ENCODE assay signal across 1 cellular context in genomic region chr1:99645699-99646531, GRCh38.
TF ChIP-seq lines count a peak whose summit lies in the region.

Gene PALMD, plus strand, starts transcription at chr1:99646113. Its CDS starts 205 bp downstream, at chr1:99646318.

TF ChIP-seq in K562, 482 proteins besides CTCF, POLR2A, EP300 and RAD21 (continued from another document and continues in another):
- TF ChIP-seq LCOR (CRISPR knock-in tag; IDR thresholded peaks at IDR 0.05) = no peak
- TF ChIP-seq CXXC5 (CRISPR knock-in tag; IDR thresholded peaks at IDR 0.05) = peak; percentile 37; the same call in 1 of the 2 replicates
- no peak; the same call in 1 of the 2 replicates for TF ChIP-seq ETV1 (tag; conservative IDR thresholded peaks at IDR 0.05; ENCODE audit: low read depth)
- no peak for TF ChIP-seq PTTG1 (tag; IDR thresholded peaks at IDR 0.05; ENCODE audit: low read depth)
- no peak for TF ChIP-seq CUX1 (CRISPR knock-in tag; IDR thresholded peaks at IDR 0.05)
- TF ChIP-seq ID3 (CRISPR knock-in tag; IDR thresholded peaks at IDR 0.05) = no peak
- 0 out of 2 replicates have a peak, but pooled peaks have one; percentile 20 for TF ChIP-seq ID3 (tag; IDR thresholded peaks at IDR 0.05)
- 0 out of 2 replicates have a peak, but pooled peaks have one; percentile 17 for TF ChIP-seq CREB3L1 (IDR thresholded peaks at IDR 0.05; ENCODE audit: borderline replicate concordance, low read depth)
- no peak for TF ChIP-seq TOE1 (IDR thresholded peaks at IDR 0.05; ENCODE audit: borderline replicate concordance)
- TF ChIP-seq TOE1 (CRISPR knock-in tag; IDR thresholded peaks at IDR 0.05; ENCODE audit: borderline replicate concordance, low read depth) = no peak
- TF ChIP-seq PKNOX1 (IDR thresholded peaks at IDR 0.05) = peak; percentile 92
- peak; percentile 61 for TF ChIP-seq NFE2 (IDR thresholded peaks at IDR 0.05; ENCODE audit: low read depth)
- TF ChIP-seq ZNF431 (CRISPR knock-in tag; IDR thresholded peaks at IDR 0.05) = no peak
- TF ChIP-seq FOXP1 (CRISPR knock-in tag; IDR thresholded peaks at IDR 0.05) = no peak
- no peak for TF ChIP-seq TSC22D4 (tag; IDR thresholded peaks at IDR 0.05)
- TF ChIP-seq ZNF668 (CRISPR knock-in tag; IDR thresholded peaks at IDR 0.05) = no peak
- TF ChIP-seq EHMT2 (IDR thresholded peaks at IDR 0.05) = no peak
- TF ChIP-seq DNMT1 (IDR thresholded peaks at IDR 0.05) = no peak
- TF ChIP-seq E2F4 (CRISPR knock-in tag; IDR thresholded peaks at IDR 0.05; ENCODE audit: low read depth) = no peak
- peak; percentile 22 for TF ChIP-seq EP400 (IDR thresholded peaks at IDR 0.05)
- no peak for TF ChIP-seq SMARCB1 (IDR thresholded peaks at IDR 0.05; ENCODE audit: insufficient read length, low read depth)
- TF ChIP-seq BCLAF1 (IDR thresholded peaks at IDR 0.05; ENCODE audit: borderline replicate concordance in 1 of 2, control insufficient read depth in 1 of 2, low read depth in 2 of 2, low read length in 1 of 2) = no peak
- peak; percentile 58 for TF ChIP-seq RBBP5 (IDR thresholded peaks at IDR 0.05; ENCODE audit: borderline replicate concordance, insufficient read depth, low read length, poor library complexity, severe bottlenecking)
- TF ChIP-seq SREBF1 (IDR thresholded peaks at IDR 0.05; ENCODE audit: borderline replicate concordance, low read depth, low read length) = no peak
- no peak for TF ChIP-seq POLR2B (IDR thresholded peaks at IDR 0.05; ENCODE audit: low read depth, partially characterized antibody)
- no peak for TF ChIP-seq ELK1 (CRISPR knock-in tag; IDR thresholded peaks at IDR 0.05)
- no peak for TF ChIP-seq POLR3G (IDR thresholded peaks at IDR 0.05; ENCODE audit: extremely low read depth, insufficient read length, insufficient replicate concordance)
- peak; percentile 36; the same call in 1 of the 2 replicates for TF ChIP-seq PHF8 (IDR thresholded peaks at IDR 0.05; ENCODE audit: borderline replicate concordance, low read length)
- no peak for TF ChIP-seq JUND (IDR thresholded peaks at IDR 0.05; ENCODE audit: borderline replicate concordance, low read depth, low read length)
- TF ChIP-seq JUND (tag; IDR thresholded peaks at IDR 0.05; ENCODE audit: borderline replicate concordance, low read depth, low read length) = no peak
- 0 out of 2 replicates have a peak, but pooled peaks have one; percentile 34 for TF ChIP-seq SUPT5H (IDR thresholded peaks at IDR 0.05)
- TF ChIP-seq GATAD2A (IDR thresholded peaks at IDR 0.05) = no peak
- TF ChIP-seq E2F3 (CRISPR knock-in tag; IDR thresholded peaks at IDR 0.05) = no peak
- no peak for TF ChIP-seq NCOA4 (IDR thresholded peaks at IDR 0.05; ENCODE audit: partially characterized antibody)
